ENCODE assay signal across 16 cellular contexts in genomic region chr10:374354-374753, GRCh38.
A peak's percentile ranks its signal among the peaks of the same experiment; 100 is the strongest.
DNase-seq lines count a peak whose midpoint lies in the region; ATAC-seq and TF ChIP-seq lines count a peak whose summit lies in the region.
"Had no signal": no experiment of that assay in that cellular context is flagged by ENCODE, and none has a peak within 500 bp of the region (broad histone marks: within the 10 kb centered on the region; RNA-seq: fewer than 3 reads in every experiment).

No MANE protein-coding gene starts in this region.

- H2BK120ac ChIP-seq in neuronal stem cell (ENCODE audit: low read depth, low read length) = no peak overlapping the region

- H3K36me3 ChIP-seq in cardiac muscle cell (no peaks in the 10 kb centered on the region), left ventricle myocardium inferior (peaks cover 30% of the 10 kb centered on the region), neuronal stem cell (replicated peaks in 1 of 2; ENCODE audit: control insufficient read depth in 2 of 2, insufficient read depth in 2 of 2, low read length in 2 of 2) (peaks cover 17 to 63% of the 10 kb centered on the region in 2 donors)

- no peak overlapping the region for H2BK5ac ChIP-seq in neuronal stem cell (ENCODE audit: low read length)

- ATAC-seq in stimulated activated effector memory CD8-positive, alpha-beta T cell treated with anti-CD3 and anti-CD28 coated beads, Interleukin-12 subunit alpha, Interleukin-12 subunit beta, amount 100 ng/mL, for 72 hours = no peak
- ATAC-seq: heart right ventricle had no signal

- no peaks in the 10 kb centered on the region for H3K9me3 ChIP-seq in cardiac muscle cell (ENCODE audit: low read depth)
- no peaks in the 10 kb centered on the region for H3K9me3 ChIP-seq in left ventricle myocardium inferior (replicated peaks)
- peaks cover 9 to 11% of the 10 kb centered on the region in 2 donors for H3K9me3 ChIP-seq in neuronal stem cell (replicated peaks in 1 of 2; ENCODE audit: control insufficient read depth in 2 of 2, insufficient read depth in 1 of 2, low read depth in 1 of 2, low read length in 2 of 2)
- H3K9me3 ChIP-seq: heart right ventricle, vagina had no signal

- no peak overlapping the region for H3K4me3 Mint-ChIP-seq in brain
- no peak overlapping the region for H3K4me3 Mint-ChIP-seq in stimulated activated effector memory CD8-positive, alpha-beta T cell treated with anti-CD3 and anti-CD28 coated beads, Interleukin-12 subunit alpha, Interleukin-12 subunit beta, amount 100 ng/mL, for 72 hours
- H3K4me3 Mint-ChIP-seq: activated naive CD4-positive, alpha-beta T cell treated with anti-CD3 and anti-CD28 coated beads for 36 hours; dendritic cell treated with granulocyte-macrophage colony-stimulating factor and Interleukin-4, amounts not matched to agents 40 ng/mL and 50 ng/mL, for 4 days had no signal

- H3K36me3 Mint-ChIP-seq in brain = peaks cover 73% of the 10 kb centered on the region
- H3K36me3 Mint-ChIP-seq in stimulated activated effector memory CD8-positive, alpha-beta T cell treated with anti-CD3 and anti-CD28 coated beads, Interleukin-12 subunit alpha, Interleukin-12 subunit beta, amount 100 ng/mL, for 72 hours = no peaks in the 10 kb centered on the region

- H3K4ac ChIP-seq in neuronal stem cell (ENCODE audit: low read length) = no peak overlapping the region

- WGBS in neuronal stem cell (ENCODE audit: extremely low coverage in 2 of 2, insufficient read length in 2 of 2, insufficient replicate concordance in 1 of 2), 2 donors = no CpG with 5 or more reads among the region's 3 CpGs

- intact Hi-C loops in left ventricle myocardium inferior (cut with micrococcal nuclease) = no loop called here

- no peak overlapping the region for H2AFZ ChIP-seq in neuronal stem cell (ENCODE audit: low read length)

- no peak overlapping the region for H4K91ac ChIP-seq in neuronal stem cell (ENCODE audit: low read depth, low read length, poor library complexity)

- H3K14ac ChIP-seq in neuronal stem cell (ENCODE audit: low read length) = peak overlapping the region; percentile 14

- H2AK5ac ChIP-seq in neuronal stem cell (ENCODE audit: low read depth, low read length) = no peak overlapping the region

- H3K4me1 ChIP-seq in cardiac muscle cell (ENCODE audit: low read depth) = peaks cover 14% of the 10 kb centered on the region
- peaks cover 37% of the 10 kb centered on the region for H3K4me1 ChIP-seq in left ventricle myocardium inferior
- H3K4me1 ChIP-seq in neuronal stem cell (ENCODE audit: control insufficient read depth in 2 of 2, insufficient read depth in 1 of 2, low read depth in 1 of 2, low read length in 2 of 2) = peaks cover 7 to 17% of the 10 kb centered on the region in 2 donors

- peaks cover 58% of the 10 kb centered on the region for H3K4me1 Mint-ChIP-seq in brain
- no peaks in the 10 kb centered on the region for H3K4me1 Mint-ChIP-seq in stimulated activated effector memory CD8-positive, alpha-beta T cell treated with anti-CD3 and anti-CD28 coated beads, Interleukin-12 subunit alpha, Interleukin-12 subunit beta, amount 100 ng/mL, for 72 hours

- H3K9ac ChIP-seq in neuronal stem cell (ENCODE audit: low read depth, low read length, poor library complexity) = no peak overlapping the region

- H3K79me1 ChIP-seq in neuronal stem cell (ENCODE audit: low read depth, low read length) = no peaks in the 10 kb centered on the region

- no peak for DNase-seq in cardiac muscle cell (ENCODE audit: low read depth in 1 of 2, low spot score in 1 of 2)
- no peak for DNase-seq in left ventricle myocardium inferior
- no peak for DNase-seq in neuronal stem cell (ENCODE audit: low spot score)
- DNase-seq in HuH-7.5 (ENCODE audit: low spot score) = no peak
- DNase-seq in NK-92 treated with Interleukin-12 subunit alpha and Interleukin-12 subunit beta, amount 100 ng/mL, for 24 hours (lab: John Stamatoyannopoulos, UW) = no peak
- no peak for DNase-seq in islet precursor cell
- DNase-seq in stimulated activated effector memory CD8-positive, alpha-beta T cell treated with anti-CD3 and anti-CD28 coated beads, Interleukin-12 subunit alpha, Interleukin-12 subunit beta, amount 100 ng/mL, for 72 hours (ENCODE audit: low spot score in 2 of 2) = no peak
- DNase-seq: activated naive CD4-positive, alpha-beta T cell treated with anti-CD3 and anti-CD28 coated beads for 36 hours; activated T-cell treated with anti-CD3 and anti-CD28 coated beads, Interleukin-2, amount 50 U/mL, for 48 hours; heart right ventricle; NCI-H1694 treated with DMSO at 0.1 percent for 48 hours; stimulated activated CD4-positive, alpha-beta T cell treated with anti-CD3 and anti-CD28 coated beads, Interleukin-12 subunit alpha, Interleukin-12 subunit beta, amount 100 ng/mL, for 4 hours had no signal

- H4K8ac ChIP-seq in neuronal stem cell (ENCODE audit: low read depth, low read length) = no peak overlapping the region

- H3K27me3 ChIP-seq in cardiac muscle cell (no peaks in the 10 kb centered on the region), left ventricle myocardium inferior (ENCODE audit: low read depth) (no peaks in the 10 kb centered on the region), neuronal stem cell (ENCODE audit: control insufficient read depth in 3 of 3, insufficient read depth in 3 of 3, low read depth in 1 of 3, low read length in 3 of 3) (no peaks in the 10 kb centered on the region)
- H3K27me3 ChIP-seq: heart right ventricle, vagina had no signal

- H3K4me2 ChIP-seq in neuronal stem cell (ENCODE audit: insufficient read depth, low read length, poor library complexity, severe bottlenecking) = no peak overlapping the region

- peak overlapping the region; percentile 38 for H3K18ac ChIP-seq in neuronal stem cell (ENCODE audit: low read length)

- H3K27me3 Mint-ChIP-seq in brain = no peaks in the 10 kb centered on the region

- H3K27ac Mint-ChIP-seq in brain = peak overlapping the region in 4 of 5 experiments; percentile 77 to 96 (median 86)
- H3K27ac Mint-ChIP-seq in stimulated activated effector memory CD8-positive, alpha-beta T cell treated with anti-CD3 and anti-CD28 coated beads, Interleukin-12 subunit alpha, Interleukin-12 subunit beta, amount 100 ng/mL, for 72 hours = no peak overlapping the region
- H3K27ac Mint-ChIP-seq: activated naive CD4-positive, alpha-beta T cell treated with anti-CD3 and anti-CD28 coated beads for 36 hours; dendritic cell treated with granulocyte-macrophage colony-stimulating factor and Interleukin-4, amounts not matched to agents 40 ng/mL and 50 ng/mL, for 4 days had no signal

- H3K4me3 ChIP-seq in cardiac muscle cell (no peak overlapping the region), left ventricle myocardium inferior (no peak overlapping the region), neuronal stem cell (ENCODE audit: low read length in 2 of 2) (no peak overlapping the region)
- H3K4me3 ChIP-seq: heart right ventricle, vagina had no signal

- no peak overlapping the region for H2BK15ac ChIP-seq in neuronal stem cell (ENCODE audit: low read length)

- H3K23ac ChIP-seq in neuronal stem cell (ENCODE audit: low read depth, low read length, poor library complexity) = peak overlapping the region; percentile 60

- H3K9me3 Mint-ChIP-seq in brain = peaks cover 0 to 2% (median 0%) of the 10 kb centered on the region in 5 experiments
- no peaks in the 10 kb centered on the region for H3K9me3 Mint-ChIP-seq in stimulated activated effector memory CD8-positive, alpha-beta T cell treated with anti-CD3 and anti-CD28 coated beads, Interleukin-12 subunit alpha, Interleukin-12 subunit beta, amount 100 ng/mL, for 72 hours
- H3K9me3 Mint-ChIP-seq: activated naive CD4-positive, alpha-beta T cell treated with anti-CD3 and anti-CD28 coated beads for 36 hours; dendritic cell treated with granulocyte-macrophage colony-stimulating factor and Interleukin-4, amounts not matched to agents 40 ng/mL and 50 ng/mL, for 4 days had no signal

- no peak overlapping the region for H2BK12ac ChIP-seq in neuronal stem cell (ENCODE audit: low read length)

- H3K27ac ChIP-seq in cardiac muscle cell (peak overlapping the region; percentile 90), left ventricle myocardium inferior (replicated peaks) (no peak overlapping the region), neuronal stem cell (replicated peaks; ENCODE audit: low read length) (peak overlapping the region; percentile 35)
- H3K27ac ChIP-seq: C4-2B, vagina had no signal

- no peak for TF ChIP-seq CTCF in cardiac muscle cell (IDR thresholded peaks at IDR 0.05; ENCODE audit: low read depth, low read length)
- TF ChIP-seq CTCF in left ventricle myocardium inferior (IDR thresholded peaks at IDR 0.05; ENCODE audit: borderline replicate concordance) = no peak
- no peak for TF ChIP-seq CTCF in brain (conservative IDR thresholded peaks at IDR 0.05)
